In the genomic region with DNA sequence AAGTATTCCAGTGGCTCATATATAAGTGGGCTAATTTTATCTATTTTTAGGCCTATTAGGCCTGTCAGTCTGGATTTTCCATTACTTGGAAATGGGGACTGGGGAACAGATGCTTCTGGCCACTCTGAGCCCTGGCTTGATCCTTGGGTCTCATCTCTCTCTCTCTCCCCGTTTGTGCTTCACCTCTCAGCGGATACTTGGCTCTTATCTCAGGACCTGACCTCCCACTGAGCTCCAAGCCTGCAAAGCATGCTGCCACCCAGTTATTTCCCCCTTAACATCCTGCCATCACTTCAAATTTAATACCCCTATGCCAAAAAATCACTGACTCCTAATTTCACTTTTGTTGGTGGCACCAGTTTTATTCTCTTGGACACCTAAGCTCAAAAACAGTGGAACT, we compare ENCODE assay signal across 29 cellular contexts. TPM values are rescaled to one million over a fixed set of nuclear protein-coding genes. Genes with fewer than 3 reads are reported as not detected.
DNase-seq lines count a peak whose midpoint lies in the region; ATAC-seq and TF ChIP-seq lines count a peak whose summit lies in the region.
"Had no signal": no experiment of that assay in that cellular context is flagged by ENCODE, and none has a peak within 500 bp of the region (broad histone marks: within the 10 kb centered on the region; RNA-seq: fewer than 3 reads in every experiment).

No MANE protein-coding gene starts in this region.

- 24 to 36% (median 24%) methylated on average over 2 of the region's 2 CpGs for WGBS in heart left ventricle, 4 donors
- WGBS in endodermal cell (ENCODE audit: insufficient coverage in 1 of 2, insufficient read length in 1 of 2), 2 experiments, result 26 to 52% methylated on average over 2 of the region's 2 CpGs

- no peak for TF ChIP-seq POLR2A in heart left ventricle (IDR thresholded peaks at IDR 0.05)
- no peak for TF ChIP-seq POLR2A in gastrocnemius medialis (IDR thresholded peaks at IDR 0.05)

- H3K4me1 ChIP-seq in left ventricle myocardium inferior, result peaks cover 41% of the 10 kb centered on the region
- peaks cover 0 to 29% (median 11%) of the 10 kb centered on the region in 12 donors for H3K4me1 ChIP-seq in heart left ventricle
- H3K4me1 ChIP-seq in OCI-LY7 (ENCODE audit: insufficient read depth, low read length, poor library complexity, severe bottlenecking), result peaks cover 23% of the 10 kb centered on the region
- no peaks in the 10 kb centered on the region for H3K4me1 ChIP-seq in endodermal cell (ENCODE audit: control insufficient read depth, insufficient read depth, low read length)
- peaks cover 19 to 20% of the 10 kb centered on the region in 2 donors for H3K4me1 ChIP-seq in gastrocnemius medialis

- intact Hi-C loops in left ventricle myocardium inferior (cut with micrococcal nuclease), result no loop called here
- intact Hi-C loops in heart left ventricle (cut with DNase I), result no loop called here
- intact Hi-C loops in OCI-LY7 (cut with micrococcal nuclease; ENCODE audit: unreplicated experiment), result no loop called here
- intact Hi-C loops in gastrocnemius medialis (cut with DNase I; ENCODE audit: low total_unique reads), result no loop called here

- no peak overlapping the region for H3K9ac ChIP-seq in endodermal cell (ENCODE audit: extremely low read depth, low read length, poor library complexity, severe bottlenecking)
- H3K9ac ChIP-seq: BLaER1 treated with 17β-estradiol and CSF1 and Interleukin-3, amounts not matched to agents 10 nM and 100 nM had no signal

- no peaks in the 10 kb centered on the region for H3K27me3 ChIP-seq in left ventricle myocardium inferior (ENCODE audit: low read depth)
- H3K27me3 ChIP-seq in heart left ventricle, result no peaks in the 10 kb centered on the region
- no peaks in the 10 kb centered on the region for H3K27me3 ChIP-seq in endodermal cell (ENCODE audit: control insufficient read depth, insufficient read depth, low read length, poor library complexity, severe bottlenecking)
- H3K27me3 ChIP-seq in gastrocnemius medialis, result no peaks in the 10 kb centered on the region
- H3K27me3 ChIP-seq: BLaER1 treated with 17β-estradiol and CSF1 and Interleukin-3, amounts not matched to agents 10 nM and 100 nM had no signal

- peak overlapping the region; percentile 58; the same call in 1 of the 2 replicates for H2AFZ ChIP-seq in OCI-LY7 (ENCODE audit: low read length)

- peak overlapping the region; percentile 42 for H3K27ac ChIP-seq in left ventricle myocardium inferior (replicated peaks)
- peak overlapping the region in 3 of 12 donors; percentile 10 to 30 (median 18) for H3K27ac ChIP-seq in heart left ventricle
- no peak overlapping the region for H3K27ac ChIP-seq in OCI-LY7 (ENCODE audit: low read depth, low read length, poor library complexity, severe bottlenecking)
- no peak overlapping the region for H3K27ac ChIP-seq in endodermal cell (ENCODE audit: low read depth, low read length)
- peak overlapping the region; percentile 65 to 94 (median 79) for H3K27ac ChIP-seq in gastrocnemius medialis
- H3K27ac ChIP-seq: BLaER1 treated with 17β-estradiol and CSF1 and Interleukin-3, amounts not matched to agents 10 nM and 100 nM; RWPE1 had no signal

- H3K9me3 Mint-ChIP-seq in endodermal cell, result no peaks in the 10 kb centered on the region
- H3K9me3 Mint-ChIP-seq: CD4-positive, alpha-beta T cell had no signal

- H3K36me3 Mint-ChIP-seq in endodermal cell (ENCODE audit: low read depth), result no peaks in the 10 kb centered on the region

- DNase-seq in left ventricle myocardium inferior, result no peak
- DNase-seq in heart left ventricle, result no peak
- no peak for DNase-seq in OCI-LY7 (ENCODE audit: low spot score)
- peak; percentile 63 for DNase-seq in endodermal cell
- no peak for DNase-seq in gastrocnemius medialis
- DNase-seq in NCI-H226, result no peak
- DNase-seq in stimulated activated CD4-positive, alpha-beta T cell treated with anti-CD3 and anti-CD28 coated beads, Interleukin-2, amount 100 ng/mL, for 48 hours, result no peak
- DNase-seq: CD4-positive, alpha-beta T cell; DMS53; GDM1; GOT3; HCEC 1CT; Kasumi-1; NCI-H1092 treated with DMSO at 0.1 percent for 48 hours; NCI-H1436; NCI-H187; NCI-H2081 treated with DMSO at 0.1 percent for 48 hours; NCI-H2171; NCI-H524 treated with DMSO at 0.1 percent for 48 hours; NCI-H774; SHP77 treated with DMSO at 0.1 percent for 48 hours had no signal

- no peak for ATAC-seq in heart left ventricle
- ATAC-seq in gastrocnemius medialis, result no peak
- ATAC-seq in HG03175 (IDR thresholded peaks at IDR 0.05; ENCODE audit: unreplicated experiment), result no peak
- ATAC-seq: HepG2, Panc1 had no signal

- H3K27ac Mint-ChIP-seq in endodermal cell, result no peak overlapping the region
- H3K27ac Mint-ChIP-seq: CD4-positive, alpha-beta T cell had no signal

- H3K27me3 Mint-ChIP-seq in endodermal cell (ENCODE audit: insufficient read depth), result peaks cover 17% of the 10 kb centered on the region
- H3K27me3 Mint-ChIP-seq: CD4-positive, alpha-beta T cell had no signal

- CTCF ChIA-PET in OCI-LY7 (lab: Charles Lee; ENCODE audit: unreplicated experiment), result no interaction called here

- H3K9me3 ChIP-seq in left ventricle myocardium inferior (replicated peaks) (no peaks in the 10 kb centered on the region), heart left ventricle (no peaks in the 10 kb centered on the region), OCI-LY7 (ENCODE audit: low read length) (no peaks in the 10 kb centered on the region), endodermal cell (ENCODE audit: control insufficient read depth, low read length) (no peaks in the 10 kb centered on the region), gastrocnemius medialis (no peaks in the 10 kb centered on the region)
- H3K9me3 ChIP-seq: BLaER1 treated with 17β-estradiol and CSF1 and Interleukin-3, amounts not matched to agents 10 nM and 100 nM had no signal

- no peak overlapping the region for H3K4me3 ChIP-seq in left ventricle myocardium inferior
- no peak overlapping the region for H3K4me3 ChIP-seq in heart left ventricle
- no peak overlapping the region for H3K4me3 ChIP-seq in OCI-LY7 (ENCODE audit: low read depth, low read length, poor library complexity, severe bottlenecking)
- H3K4me3 ChIP-seq in endodermal cell (ENCODE audit: low read length), result no peak overlapping the region
- no peak overlapping the region for H3K4me3 ChIP-seq in gastrocnemius medialis
- H3K4me3 ChIP-seq: BLaER1 treated with 17β-estradiol and CSF1 and Interleukin-3, amounts not matched to agents 10 nM and 100 nM had no signal

- no TSS peak for BruUV-seq in OCI-LY7 (replicated peaks; lab: Mats Ljungman, UMichigan)

- H3K36me3 ChIP-seq in left ventricle myocardium inferior (no peaks in the 10 kb centered on the region), heart left ventricle (peaks cover 0 to 7% (median 0%) of the 10 kb centered on the region in 9 donors), OCI-LY7 (ENCODE audit: insufficient read depth, low read length) (no peaks in the 10 kb centered on the region), endodermal cell (ENCODE audit: control insufficient read depth, insufficient read depth, low read length) (no peaks in the 10 kb centered on the region), gastrocnemius medialis (no peaks in the 10 kb centered on the region)
- H3K36me3 ChIP-seq: BLaER1 treated with 17β-estradiol and CSF1 and Interleukin-3, amounts not matched to agents 10 nM and 100 nM had no signal

- no peaks in the 10 kb centered on the region for H4K20me1 ChIP-seq in OCI-LY7 (ENCODE audit: insufficient read depth, low read length)
- H4K20me1 ChIP-seq: BLaER1 treated with 17β-estradiol and CSF1 and Interleukin-3, amounts not matched to agents 10 nM and 100 nM had no signal

- 0 out of 2 replicates have a peak overlapping the region, but pooled peaks have one; percentile 62 for H3K4me2 ChIP-seq in OCI-LY7 (ENCODE audit: low read length)

- TF ChIP-seq CTCF in left ventricle myocardium inferior (IDR thresholded peaks at IDR 0.05; ENCODE audit: borderline replicate concordance) (no peak), heart left ventricle (IDR thresholded peaks at IDR 0.05) (no peak), OCI-LY7 (conservative IDR thresholded peaks at IDR 0.05; ENCODE audit: low read length) (no peak), endodermal cell (conservative IDR thresholded peaks at IDR 0.05) (no peak), gastrocnemius medialis (IDR thresholded peaks at IDR 0.05 in 4 of 5, conservative IDR thresholded peaks at IDR 0.05 in 1 of 5) (no peak)

- in situ Hi-C loops in gastrocnemius medialis (cut with MboI; ENCODE audit: low sequenced_read_pairs in 4 of 4), result loop anchor here in 2 of 4 donors (25.0 kb wide), 2 partner anchors 451 to 476 kb away; a partner anchor contains a TSS

- H3K9me2 ChIP-seq in OCI-LY7 (ENCODE audit: insufficient read depth, low read length), result no peaks in the 10 kb centered on the region

- POLR2A ChIA-PET in OCI-LY7 (lab: Charles Lee), result no interaction called here

- no peaks in the 10 kb centered on the region for H3K79me2 ChIP-seq in OCI-LY7 (ENCODE audit: insufficient read depth, low read depth, low read length)

- H3K4me1 Mint-ChIP-seq in endodermal cell, result peaks cover 5% of the 10 kb centered on the region

- no peak overlapping the region for H3K4me3 Mint-ChIP-seq in endodermal cell
- H3K4me3 Mint-ChIP-seq: CD4-positive, alpha-beta T cell had no signal

RNA-seq across cellular contexts. Expression of a gene that starts 4.2 kb away (rescaled TPM):
- total RNA-seq in left ventricle myocardium inferior (3.2 TPM), heart left ventricle (1 to 10 TPM; 1.0 to 4.7 (median 2.5) TPM), OCI-LY7 (2022) (0.17 and 0.52 TPM in 2 replicates), endodermal cell (1 to 10 TPM in 1 of 2 donors, under 1 TPM in 1; 0.31 to 1.5 TPM), gastrocnemius medialis (1 to 10 TPM in 3 of 4 donors, under 1 TPM in 1; 0.65 to 3.0 (median 1.5) TPM)
- 1 to 10 TPM in 1 of 2 donors, under 1 TPM in 1; 0.43 to 1.2 TPM for polyA plus RNA-seq in heart left ventricle
- 0.03 and 0.19 TPM in 2 replicates for total RNA-seq in OCI-LY7 (2014; rRNA removed; shearing (Covaris generic))
- polyA plus RNA-seq in endodermal cell (2013, experiment 1 of 2), result 1.00 TPM
- polyA plus RNA-seq in endodermal cell (2013, experiment 2 of 2), result 0.79 TPM
- total RNA-seq: HepG2, HT1080 had no signal

RNA-seq across cellular contexts. Expression of a gene that starts 10.3 kb away (rescaled TPM):
- total RNA-seq in left ventricle myocardium inferior, result 1,568 TPM
- total RNA-seq in heart left ventricle, result 1,000 to 10,000 TPM in 7 of 9 donors, 100 to 1,000 TPM in 2; 393 to 1,682 (median 1,115) TPM
- over 10,000 TPM in 1 of 2 donors, 1,000 to 10,000 TPM in 1; 1,628 to 10,029 TPM for polyA plus RNA-seq in heart left ventricle
- total RNA-seq in OCI-LY7 (2014; rRNA removed; shearing (Covaris generic)), result not detected in 2 replicates
- total RNA-seq in OCI-LY7 (2022), result not detected in 2 replicates
- total RNA-seq in endodermal cell, result not detected
- polyA plus RNA-seq in endodermal cell (2013, experiment 1 of 2), result not detected
- not detected for polyA plus RNA-seq in endodermal cell (2013, experiment 2 of 2)
- 1,000 to 10,000 TPM in 1 of 4 donors, 100 to 1,000 TPM in 3; 597 to 1,192 (median 930) TPM for total RNA-seq in gastrocnemius medialis
- total RNA-seq: CD4-positive, alpha-beta T cell; HepG2; HT1080; M059J had no signal
- polyA plus RNA-seq: AG04450, HepG2 had no signal

RNA-seq across cellular contexts. Expression of a gene that starts 20.9 kb away (rescaled TPM):
- 5.8 TPM for total RNA-seq in left ventricle myocardium inferior
- total RNA-seq in heart left ventricle, result 1 to 10 TPM; 4.1 to 9.2 (median 6.5) TPM
- 1 to 10 TPM; 6.6 to 8.2 TPM for polyA plus RNA-seq in heart left ventricle
- 6.4 and 7.0 TPM in 2 replicates for total RNA-seq in OCI-LY7 (2014; rRNA removed; shearing (Covaris generic))
- total RNA-seq in OCI-LY7 (2022), result 7.8 and 8.8 TPM in 2 replicates
- total RNA-seq in endodermal cell, result 10 to 100 TPM in 1 of 2 donors, 1 to 10 TPM in 1; 9.4 to 12.1 TPM
- polyA plus RNA-seq in endodermal cell (2013, experiment 1 of 2), result 8.5 TPM
- polyA plus RNA-seq in endodermal cell (2013, experiment 2 of 2), result 8.5 TPM
- total RNA-seq in gastrocnemius medialis, result 10 to 100 TPM; 13.9 to 24.3 (median 19.4) TPM

RNA-seq across cellular contexts. Expression of a gene that starts 33.5 kb away (rescaled TPM):
- total RNA-seq in left ventricle myocardium inferior (15.6 TPM), heart left ventricle (10 to 100 TPM; 12.9 to 37.7 (median 19.5) TPM), OCI-LY7 (2022) (0.38 TPM in 1 of 2 replicates, not detected in the other), endodermal cell (1 to 10 TPM; 7.5 to 10.0 TPM), gastrocnemius medialis (10 to 100 TPM in 1 of 4 donors, 1 to 10 TPM in 3; 4.6 to 14.4 (median 7.4) TPM)
- 10 to 100 TPM; 14.1 to 29.5 TPM for polyA plus RNA-seq in heart left ventricle
- total RNA-seq in OCI-LY7 (2014; rRNA removed; shearing (Covaris generic)), result 0.05 and 0.73 TPM in 2 replicates
- polyA plus RNA-seq in endodermal cell (2013, experiment 1 of 2), result 24.3 TPM
- 20.8 TPM for polyA plus RNA-seq in endodermal cell (2013, experiment 2 of 2)

RNA-seq across cellular contexts. Expression of a gene that starts 44.5 kb away (rescaled TPM):
- total RNA-seq in left ventricle myocardium inferior (not detected), heart left ventricle (not detected), OCI-LY7 (2022) (not detected in 2 replicates), endodermal cell (under 1 TPM; 0.22 to 0.24 TPM), gastrocnemius medialis (not detected)
- under 1 TPM; 0.08 to 0.76 TPM for polyA plus RNA-seq in heart left ventricle
- not detected in 2 replicates for total RNA-seq in OCI-LY7 (2014; rRNA removed; shearing (Covaris generic))
- polyA plus RNA-seq in endodermal cell (2013, experiment 1 of 2), result 0.28 TPM
- polyA plus RNA-seq in endodermal cell (2013, experiment 2 of 2), result 0.17 TPM
- total RNA-seq: HT1080 had no signal
- polyA plus RNA-seq: AG04450 had no signal

Comparison
In these comparisons a context has a peak if more than half of its experiments do, and no peak if none do; other contexts are left out.
1. H3K27ac ChIP-seq: peak in left ventricle myocardium inferior (single experiment) and gastrocnemius medialis (4 of 4); none in OCI-LY7 (single experiment) and endodermal cell (single experiment).
2. RNA of a gene that starts 10.3 kb away (total RNA-seq): 1,568 TPM in left ventricle myocardium inferior (single experiment), 393 to 1,682 TPM in heart left ventricle and 597 to 1,192 TPM in gastrocnemius medialis; not detected in OCI-LY7 and not detected in endodermal cell; every median in the first group is over 100 times any median in the second.